Comparison of ENCODE assay signal across 21 cellular contexts in genomic region chr3:151880326-151880725, GRCh38. TPM values are rescaled to one million over a fixed set of nuclear protein-coding genes. Genes with fewer than 3 reads are reported as not detected.
"Had no signal": no experiment of that assay in that cellular context is flagged by ENCODE, and none has a peak within 500 bp of the region (broad histone marks: within the 10 kb centered on the region; RNA-seq: fewer than 3 reads in every experiment).

No MANE protein-coding gene starts in this region.

- H3K27ac Mint-ChIP-seq: activated naive CD4-positive, alpha-beta T cell treated with anti-CD3 and anti-CD28 coated beads, Interleukin-2, amount 10 ng/mL, durations not matched to agents 7 days and 5 days; naive thymus-derived CD4-positive, alpha-beta T cell; progenitor cell of endocrine pancreas had no signal

- ATAC-seq: left lobe of liver; naive thymus-derived CD4-positive, alpha-beta T cell had no signal

- H3K27me3 Mint-ChIP-seq: progenitor cell of endocrine pancreas had no signal

- H3K27me3 ChIP-seq: adrenal gland, colonic mucosa, esophagus muscularis mucosa, hepatocyte, right atrium auricular region, suprapubic skin had no signal

- H3K9me3 Mint-ChIP-seq: activated naive CD4-positive, alpha-beta T cell treated with anti-CD3 and anti-CD28 coated beads, Interleukin-2, amount 10 ng/mL, durations not matched to agents 7 days and 5 days; activated T-cell treated with anti-CD3 and anti-CD28 coated beads, Interleukin-2, amount 50 U/mL, for 24 hours; stimulated activated naive CD8-positive, alpha-beta T cell treated with anti-CD3 and anti-CD28 coated beads, Interleukin-15, Interleukin-2, amounts not matched to agents 100 ng/mL and 50 ng/mL, for 24 hours had no signal

- H3K36me3 ChIP-seq: adrenal gland, colonic mucosa, esophagus muscularis mucosa, right atrium auricular region, suprapubic skin had no signal

- DNase-seq: activated CD4-positive, alpha-beta T cell treated with anti-CD3 and anti-CD28 coated beads for 1 hour; activated CD4-positive, alpha-beta T cell treated with anti-CD3 and anti-CD28 coated beads, Interleukin-2, amount 50 U/mL, for 48 hours; activated naive CD4-positive, alpha-beta T cell treated with anti-CD3 and anti-CD28 coated beads, Interleukin-2, amount 10 ng/mL, durations not matched to agents 7 days and 5 days; activated T-cell treated with anti-CD3 and anti-CD28 coated beads, Interleukin-2, amount 50 U/mL, for 24 hours; adrenal gland; caudate nucleus; colonic mucosa; mammary epithelial cell; naive thymus-derived CD4-positive, alpha-beta T cell; stimulated activated CD4-positive, alpha-beta T cell treated with anti-CD3 and anti-CD28 coated beads, Interleukin-4, amount 100 ng/mL, for 24 hours; trophoblast cell had no signal

- H3K36me3 Mint-ChIP-seq: activated naive CD4-positive, alpha-beta T cell treated with anti-CD3 and anti-CD28 coated beads, Interleukin-2, amount 10 ng/mL, durations not matched to agents 7 days and 5 days had no signal

- H3K4me3 ChIP-seq: colonic mucosa, esophagus muscularis mucosa, hepatocyte, right atrium auricular region, skin epidermis, suprapubic skin had no signal

- H3K4me3 Mint-ChIP-seq: activated naive CD4-positive, alpha-beta T cell treated with anti-CD3 and anti-CD28 coated beads, Interleukin-2, amount 10 ng/mL, durations not matched to agents 7 days and 5 days; activated T-cell treated with anti-CD3 and anti-CD28 coated beads, Interleukin-2, amount 50 U/mL, for 24 hours had no signal

- H3K9me3 ChIP-seq: adrenal gland, colonic mucosa, esophagus muscularis mucosa, right atrium auricular region, suprapubic skin had no signal

- H3K27ac ChIP-seq: adrenal gland, colonic mucosa, esophagus muscularis mucosa, hepatocyte, right atrium auricular region, suprapubic skin had no signal

- H3K4me1 ChIP-seq: colonic mucosa, suprapubic skin had no signal

RNA-seq across cellular contexts. Expression of gene SUCNR1, which starts 6.9 kb away (rescaled TPM):
- total RNA-seq: mammary epithelial cell; T-helper 1 cell treated with Interleukin-12 subunit alpha and Interleukin-12 subunit beta and Interleukin-4 antibody, amounts not matched to agents 30 ng/mL and 1 ng/mL, for 36 hours had no signal
- polyA plus RNA-seq: keratinocyte; mammary epithelial cell; naive thymus-derived CD4-positive, alpha-beta T cell had no signal
